ENCODE assay signal across 30 cellular contexts in genomic region chr9:132071847-132072507, GRCh38.
"Had no signal": no experiment of that assay in that cellular context is flagged by ENCODE, and none has a peak within 500 bp of the region (broad histone marks: within the 10 kb centered on the region; RNA-seq: fewer than 3 reads in every experiment).

No MANE protein-coding gene starts in this region.

- H3K9me3 Mint-ChIP-seq: immature natural killer cell; naive thymus-derived CD4-positive, alpha-beta T cell; natural killer cell treated with Interleukin-12 subunit alpha and Interleukin-12 subunit beta and Interleukin-15 and Interleukin-18, amount 100 ng/mL, for 72 hours; stimulated activated naive B cell treated with anti-CD40 and anti-IgM and Interleukin-4, amounts not matched to agents 10 μg/mL and 1 μg/mL and 100 μg/mL, for 72 hours had no signal

- H3K4me3 ChIP-seq: left lung, lung, mucosa of descending colon, ovary, right atrium auricular region, skin epidermis, stomach, testis, thyroid gland, transverse colon, upper lobe of left lung, vagina had no signal

- H3K4me1 ChIP-seq: thyroid gland, transverse colon had no signal

- H3K27me3 Mint-ChIP-seq: naive thymus-derived CD4-positive, alpha-beta T cell; natural killer cell treated with Interleukin-12 subunit alpha and Interleukin-12 subunit beta and Interleukin-15 and Interleukin-18, amount 100 ng/mL, for 72 hours; progenitor cell of endocrine pancreas; stimulated activated naive B cell treated with anti-CD40 and anti-IgM and Interleukin-4, amounts not matched to agents 10 μg/mL and 1 μg/mL and 100 μg/mL, for 72 hours had no signal

- H3K9me3 ChIP-seq: left lung, mucosa of descending colon, neutrophil, ovary, right atrium auricular region, stomach, testis, thyroid gland, transverse colon, upper lobe of left lung, vagina had no signal

- FAIRE-seq: islet of Langerhans, kidney had no signal

- H3K27me3 ChIP-seq: left lung, neutrophil, ovary, right atrium auricular region, stomach, testis, thyroid gland, transverse colon, upper lobe of left lung, vagina had no signal

- H3K27ac ChIP-seq: left lung, neutrophil, ovary, right atrium auricular region, skin epidermis, stomach, testis, thyroid gland, transverse colon, upper lobe of left lung, vagina had no signal

- H3K27ac Mint-ChIP-seq: immature natural killer cell; natural killer cell treated with Interleukin-12 subunit alpha and Interleukin-12 subunit beta and Interleukin-15 and Interleukin-18, amount 100 ng/mL, for 72 hours; progenitor cell of endocrine pancreas had no signal

- DNase-seq: hypothalamus; immature natural killer cell; kidney; left colon; left lung; midbrain; mucosa of descending colon; naive thymus-derived CD4-positive, alpha-beta T cell; occipital lobe; ovary; stimulated activated CD4-positive, alpha-beta T cell treated with anti-CD3 and anti-CD28 coated beads, Interleukin-12 subunit alpha, Interleukin-12 subunit beta, amount 100 ng/mL, for 4 hours; stimulated activated CD4-positive, alpha-beta T cell treated with anti-CD3 and anti-CD28 coated beads, Interleukin-15, amount 100 ng/mL, for 24 hours; stimulated activated CD4-positive, alpha-beta T cell treated with anti-CD3 and anti-CD28 coated beads, Interleukin-2, amount 100 ng/mL, for 24 hours; stimulated activated CD4-positive, alpha-beta T cell treated with anti-CD3 and anti-CD28 coated beads, Interleukin-4, amount 100 ng/mL, for 1 hour; stimulated activated naive B cell treated with anti-CD40 and anti-IgM and Interleukin-4, amounts not matched to agents 10 μg/mL and 1 μg/mL and 100 μg/mL, for 72 hours; stimulated activated naive CD8-positive, alpha-beta T cell treated with anti-CD3 and anti-CD28 coated beads, Interleukin-15, Interleukin-2, amounts not matched to agents 100 U/mL and 50 U/mL, for 24 hours; stomach; testis; thyroid gland; transverse colon; upper lobe of left lung had no signal

- H3K36me3 ChIP-seq: ovary had no signal

- H3K4me3 Mint-ChIP-seq: immature natural killer cell; natural killer cell treated with Interleukin-12 subunit alpha and Interleukin-12 subunit beta and Interleukin-15 and Interleukin-18, amount 100 ng/mL, for 72 hours; stimulated activated naive B cell treated with anti-CD40 and anti-IgM and Interleukin-4, amounts not matched to agents 10 μg/mL and 1 μg/mL and 100 μg/mL, for 72 hours had no signal

- ATAC-seq: left colon; left lung; mucosa of descending colon; naive thymus-derived CD4-positive, alpha-beta T cell; natural killer cell treated with Interleukin-12 subunit alpha and Interleukin-12 subunit beta and Interleukin-15 and Interleukin-18, amount 100 ng/mL, for 72 hours; sciatic nerve; stimulated activated naive B cell treated with anti-CD40 and anti-IgM and Interleukin-4, amounts not matched to agents 10 μg/mL and 1 μg/mL and 100 μg/mL, for 72 hours; stimulated activated naive CD8-positive, alpha-beta T cell treated with anti-CD3 and anti-CD28 coated beads, Interleukin-15, Interleukin-2, amounts not matched to agents 100 U/mL and 50 U/mL, for 24 hours had no signal
